In the genomic region with DNA sequence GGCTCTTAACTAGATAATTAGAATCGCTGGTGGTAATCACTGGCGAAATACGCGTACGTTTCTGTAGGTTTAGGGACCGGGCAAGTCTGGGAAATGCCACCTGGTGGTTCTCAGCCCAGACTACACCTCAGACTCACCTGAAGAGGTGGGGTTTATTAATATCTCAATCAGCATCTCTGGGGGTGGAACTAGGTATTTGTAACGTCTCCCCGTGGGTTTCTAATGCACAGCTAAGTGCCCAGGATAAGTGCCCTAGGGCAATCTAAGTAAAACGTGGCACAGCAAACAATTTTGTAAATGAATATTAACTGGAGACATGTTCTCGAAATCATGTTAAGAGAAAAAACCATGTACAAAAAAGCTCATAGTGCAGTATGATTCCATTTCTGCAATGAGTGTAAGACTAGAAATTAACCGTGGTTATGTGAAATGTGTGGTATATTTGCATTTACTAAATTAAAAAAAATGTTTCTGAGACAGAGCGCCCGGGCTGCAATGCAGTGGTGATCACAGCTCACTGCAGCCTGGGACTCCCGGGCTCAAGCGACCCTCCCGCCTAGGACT, we compare ENCODE assay signal across 8 cellular contexts. TPM values are rescaled to one million over a fixed set of nuclear protein-coding genes. Genes with fewer than 3 reads are reported as not detected.
DNase-seq lines count a peak whose midpoint lies in the region; ATAC-seq and TF ChIP-seq lines count a peak whose summit lies in the region.

No MANE protein-coding gene starts in this region.

- no peaks in the 10 kb centered on the region for H3K9me3 ChIP-seq in osteoblast (ENCODE audit: low read depth, low read length)

- peak overlapping the region; percentile 88 for H3K4me2 ChIP-seq in osteoblast (ENCODE audit: insufficient read depth, low read length)

- peak overlapping the region; percentile 79 for H3K4me3 ChIP-seq in fibroblast of the aortic adventitia (ENCODE audit: low read depth, low read length)
- peak overlapping the region; percentile 97 for H3K4me3 ChIP-seq in osteoblast (ENCODE audit: insufficient read depth, low read length)

- H2AFZ ChIP-seq in osteoblast (ENCODE audit: low read length) = peak overlapping the region; percentile 95

- TF ChIP-seq CTCF in fibroblast of the aortic adventitia (IDR thresholded peaks at IDR 0.05; ENCODE audit: insufficient read depth, low read length) (peak; percentile 37), osteoblast (IDR thresholded peaks at IDR 0.05; ENCODE audit: extremely low read depth, low read depth, low read length) (no peak)

- peaks cover 16% of the 10 kb centered on the region for H3K4me1 ChIP-seq in osteoblast (ENCODE audit: insufficient read depth, low read length)

- H3K36me3 Mint-ChIP-seq in activated CD4-positive, alpha-beta T cell treated with anti-CD3 and anti-CD28 coated beads, Interleukin-2, amount 10 ng/mL, durations not matched to agents 7 days and 5 days (ENCODE audit: low read depth) = peaks cover 29% of the 10 kb centered on the region

- H3K79me2 ChIP-seq in osteoblast (ENCODE audit: insufficient read depth, low read length) = peaks cover 40% of the 10 kb centered on the region

- H3K27ac Mint-ChIP-seq in activated CD4-positive, alpha-beta T cell treated with anti-CD3 and anti-CD28 coated beads, Interleukin-2, amount 10 ng/mL, durations not matched to agents 7 days and 5 days = peak overlapping the region; percentile 96

- H4K20me1 ChIP-seq in osteoblast (ENCODE audit: insufficient read depth, low read length) = peaks cover 17% of the 10 kb centered on the region

- peaks cover 4% of the 10 kb centered on the region for H3K36me3 ChIP-seq in osteoblast (ENCODE audit: insufficient read depth, low read length)

- H3K4me3 Mint-ChIP-seq in activated CD4-positive, alpha-beta T cell treated with anti-CD3 and anti-CD28 coated beads, Interleukin-2, amount 10 ng/mL, durations not matched to agents 7 days and 5 days = peak overlapping the region; percentile 92

- H3K27me3 Mint-ChIP-seq in activated CD4-positive, alpha-beta T cell treated with anti-CD3 and anti-CD28 coated beads, Interleukin-2, amount 10 ng/mL, durations not matched to agents 7 days and 5 days = no peaks in the 10 kb centered on the region

- H3K4me1 Mint-ChIP-seq in activated CD4-positive, alpha-beta T cell treated with anti-CD3 and anti-CD28 coated beads, Interleukin-2, amount 10 ng/mL, durations not matched to agents 7 days and 5 days = peaks cover 45% of the 10 kb centered on the region

- ATAC-seq in HG02623 (IDR thresholded peaks at IDR 0.05; ENCODE audit: unreplicated experiment) = peak; percentile 48

- CTCF ChIA-PET in activated CD4-positive, alpha-beta T cell treated with anti-CD3 and anti-CD28 coated beads, Interleukin-2, amount 10 ng/mL, durations not matched to agents 7 days and 5 days (lab: Charles Lee) = interaction anchor here (0.5 to 2.3 kb wide), 8 partner anchors 8 to 137 kb away, joined by 3 to 8 read pairs (median 4); no protein-coding TSS in a partner anchor

- DNase-seq in NOMO-1 treated with DMSO at 0.1 percent for 48 hours (lab: John Stamatoyannopoulos, UW; ENCODE audit: unreplicated experiment) (peak; percentile 78), NOMO-1 treated with dmso at 0.1 percent for 144 hours (lab: John Stamatoyannopoulos, UW; ENCODE audit: unreplicated experiment) (no peak), NCI-H1417 treated with DMSO at 0.1 percent for 48 hours (lab: John Stamatoyannopoulos, UW) (peak; percentile 29), fibroblast of the aortic adventitia (ENCODE audit: low read depth) (no peak), osteoblast (ENCODE audit: insufficient read length, low spot score, missing footprints) (no peak), hippocampal formation (lab: John Stamatoyannopoulos, UW) (no peak)
- peak; percentile 17 for DNase-seq in activated CD4-positive, alpha-beta T cell treated with anti-CD3 and anti-CD28 coated beads, Interleukin-2, amount 10 ng/mL, durations not matched to agents 7 days and 5 days

- POLR2A ChIA-PET in activated CD4-positive, alpha-beta T cell treated with anti-CD3 and anti-CD28 coated beads, Interleukin-2, amount 10 ng/mL, durations not matched to agents 7 days and 5 days (lab: Charles Lee) = no interaction called here

- H3K27me3 ChIP-seq in osteoblast (ENCODE audit: insufficient read depth, low read length) = no peaks in the 10 kb centered on the region

- peak overlapping the region; percentile 40 for H3K27ac ChIP-seq in osteoblast (ENCODE audit: low read depth, low read length)

- H3K9me3 Mint-ChIP-seq in activated CD4-positive, alpha-beta T cell treated with anti-CD3 and anti-CD28 coated beads, Interleukin-2, amount 10 ng/mL, durations not matched to agents 7 days and 5 days = no peaks in the 10 kb centered on the region

RNA-seq across cellular contexts. Expression of a gene that starts 0.8 kb away (rescaled TPM):
- total RNA-seq in activated CD4-positive, alpha-beta T cell treated with anti-CD3 and anti-CD28 coated beads, Interleukin-2, amount 10 ng/mL, durations not matched to agents 7 days and 5 days = 10 to 100 TPM; 65.1 to 80.7 TPM
- total RNA-seq in fibroblast of the aortic adventitia (ENCODE audit: low replicate concordance) = 13.7 and 48.4 TPM in 2 replicates
- total RNA-seq in osteoblast = 43.4 and 45.1 TPM in 2 replicates

RNA-seq across cellular contexts. Expression of a gene that starts 56.6 kb away (rescaled TPM):
- total RNA-seq in activated CD4-positive, alpha-beta T cell treated with anti-CD3 and anti-CD28 coated beads, Interleukin-2, amount 10 ng/mL, durations not matched to agents 7 days and 5 days = 10 to 100 TPM; 66.3 to 74.2 TPM
- total RNA-seq in fibroblast of the aortic adventitia (ENCODE audit: low replicate concordance) (46.4 and 50.7 TPM in 2 replicates), osteoblast (70.1 and 73.1 TPM in 2 replicates)

Comparison
In these comparisons a context has a peak if more than half of its experiments do, and no peak if none do; other contexts are left out.
1. DNase-seq: peak in NOMO-1 treated with DMSO at 0.1 percent for 48 hours (single experiment), NCI-H1417 treated with DMSO at 0.1 percent for 48 hours (single experiment) and activated CD4-positive, alpha-beta T cell treated with anti-CD3 and anti-CD28 coated beads, Interleukin-2, amount 10 ng/mL, durations not matched to agents 7 days and 5 days (single experiment); none in NOMO-1 treated with dmso at 0.1 percent for 144 hours (single experiment), fibroblast of the aortic adventitia (single experiment), osteoblast (single experiment) and hippocampal formation (0 of 2).